ENCODE assay signal across 24 cellular contexts in genomic region chr15:25091421-25092158, GRCh38.
DNase-seq lines count a peak whose midpoint lies in the region; ATAC-seq, FAIRE-seq and TF ChIP-seq lines count a peak whose summit lies in the region.
"Had no signal": no experiment of that assay in that cellular context is flagged by ENCODE, and none has a peak within 500 bp of the region (broad histone marks: within the 10 kb centered on the region; RNA-seq: fewer than 3 reads in every experiment).

No MANE protein-coding gene starts in this region.

- H3K27ac Mint-ChIP-seq in endodermal cell, result no peak overlapping the region
- H3K27ac Mint-ChIP-seq in osteocyte (ENCODE audit: unreplicated experiment), result no peak overlapping the region
- H3K27ac Mint-ChIP-seq: CD4-positive, CD25-positive, alpha-beta regulatory T cell had no signal

- no peak overlapping the region for H3K27ac ChIP-seq in liver (ENCODE audit: low read depth in 1 of 2, low read length in 2 of 2)
- no peak overlapping the region for H3K27ac ChIP-seq in HepG2 (ENCODE audit: extremely low read length, insufficient read depth, low read length)
- no peak overlapping the region for H3K27ac ChIP-seq in endodermal cell (ENCODE audit: low read depth, low read length)
- no peak overlapping the region for H3K27ac ChIP-seq in vagina
- H3K27ac ChIP-seq: BLaER1, SJSA1 had no signal

- intact Hi-C loops in HepG2 (cut with micrococcal nuclease; ENCODE audit: unreplicated experiment), result no loop called here
- intact Hi-C loops in vagina (cut with DNase I), result no loop called here

- TF ChIP-seq EP300 in HepG2 (IDR thresholded peaks at IDR 0.05; ENCODE audit: low read depth in 2 of 2, low read length in 2 of 2) (no peak), HepG2 (CRISPR knock-in tag; IDR thresholded peaks at IDR 0.05; ENCODE audit: borderline replicate concordance) (no peak)

- H3K4me2 ChIP-seq in HepG2 (ENCODE audit: low read depth, low read length), result no peak overlapping the region
- H3K4me2 ChIP-seq: BLaER1 had no signal

- peaks cover 10 to 97% (median 66%) of the 10 kb centered on the region in 4 donors for H3K36me3 ChIP-seq in liver (ENCODE audit: control insufficient read depth in 4 of 4, insufficient read depth in 3 of 4, low read depth in 1 of 4, low read length in 3 of 4)
- peaks cover 23 to 40% of the 10 kb centered on the region in 2 experiments for H3K36me3 ChIP-seq in HepG2 (replicated peaks in 1 of 2; ENCODE audit: control insufficient read depth in 1 of 2, insufficient read depth in 2 of 2, low read length in 2 of 2)
- peaks cover 94% of the 10 kb centered on the region for H3K36me3 ChIP-seq in endodermal cell (ENCODE audit: control insufficient read depth, insufficient read depth, low read length)
- H3K36me3 ChIP-seq in vagina, result peaks cover 0 to 90% of the 10 kb centered on the region in 2 donors
- H3K36me3 ChIP-seq: SJSA1 had no signal

- peaks cover 83% of the 10 kb centered on the region for H3K9me3 Mint-ChIP-seq in endodermal cell
- peaks cover 58% of the 10 kb centered on the region for H3K9me3 Mint-ChIP-seq in osteocyte (ENCODE audit: unreplicated experiment)

- no peak for DNase-seq in HepG2 (ENCODE audit: low spot score)
- peak; percentile 27 for DNase-seq in endodermal cell
- DNase-seq in osteocyte (ENCODE audit: extremely low spot score, unreplicated experiment), result peak; percentile 53
- peak; percentile 47 to 85 for DNase-seq in vagina (ENCODE audit: extremely low spot score in 2 of 2)
- DNase-seq in epidermal melanocyte (ENCODE audit: insufficient read length, low spot score), result no peak
- DNase-seq: CD4-positive, CD25-positive, alpha-beta regulatory T cell; DMS53; GOT3; Karpas-422; MV-4-11; NCI-H1105; NCI-H1436 treated with DMSO at 0.1 percent for 48 hours; NCI-H187 treated with DMSO at 0.1 percent for 48 hours; NCI-H524 treated with DMSO at 0.1 percent for 48 hours; NCI-H774; PC-3 had no signal

- H3K4me3 Mint-ChIP-seq in endodermal cell (no peak overlapping the region), osteocyte (ENCODE audit: unreplicated experiment) (no peak overlapping the region)
- H3K4me3 Mint-ChIP-seq: CD4-positive, CD25-positive, alpha-beta regulatory T cell had no signal

- CTCF ChIA-PET in HepG2 (lab: Yijun Ruan, JAX; ENCODE audit: low intra/inter-chr PET ratio, low total read pairs), result no interaction called here

- H3K4me1 Mint-ChIP-seq in endodermal cell (no peaks in the 10 kb centered on the region), osteocyte (ENCODE audit: unreplicated experiment) (no peaks in the 10 kb centered on the region)
- H3K4me1 Mint-ChIP-seq: CD4-positive, CD25-positive, alpha-beta regulatory T cell had no signal

- WGBS in liver, result 85% methylated on average over 12 of the region's 12 CpGs
- 36% methylated on average over 9 of the region's 12 CpGs for WGBS in HepG2 (ENCODE audit: low lambda C conversion rate)
- WGBS in endodermal cell (ENCODE audit: insufficient coverage in 1 of 2, insufficient read length in 1 of 2), 2 experiments, result 84 to 88% methylated on average over 11 to 12 of the region's 12 CpGs

- H3K9ac ChIP-seq in liver (ENCODE audit: low read depth in 1 of 2, low read length in 2 of 2) (no peak overlapping the region), HepG2 (ENCODE audit: insufficient read depth, low read depth, low read length) (no peak overlapping the region), endodermal cell (ENCODE audit: extremely low read depth, low read length, poor library complexity, severe bottlenecking) (no peak overlapping the region)
- H3K9ac ChIP-seq: BLaER1 had no signal

- ATAC-seq in HepG2 (no peak), HG03432 (IDR thresholded peaks at IDR 0.05; ENCODE audit: unreplicated experiment) (no peak), GM18498 (IDR thresholded peaks at IDR 0.05; ENCODE audit: unreplicated experiment) (no peak)
- ATAC-seq: HCT116, PC-3, Right ventricle myocardium inferior had no signal

- FAIRE-seq in HepG2 (lab: Jason Lieb, UNC), result no peak
- FAIRE-seq: A204.1 had no signal

- no peak for TF ChIP-seq POLR2A in HepG2 (IDR thresholded peaks at IDR 0.05; ENCODE audit: insufficient read depth in 1 of 2, low read depth in 2 of 2, low read length in 2 of 2)
- TF ChIP-seq POLR2A in vagina (IDR thresholded peaks at IDR 0.05), result no peak

- peak overlapping the region in 2 of 3 donors; percentile 43 to 53 for H3K4me3 ChIP-seq in liver (ENCODE audit: low read depth in 1 of 3, low read length in 3 of 3)
- no peak overlapping the region for H3K4me3 ChIP-seq in HepG2 (replicated peaks in 1 of 3; ENCODE audit: insufficient read depth in 1 of 3, low read depth in 2 of 3, low read length in 3 of 3)
- no peak overlapping the region for H3K4me3 ChIP-seq in endodermal cell (ENCODE audit: low read length)
- no peak overlapping the region for H3K4me3 ChIP-seq in vagina
- H3K4me3 ChIP-seq: BLaER1, SJSA1 had no signal

- POLR2A ChIA-PET in HepG2 (lab: Yijun Ruan, JAX), result no interaction called here

- H3K9me3 ChIP-seq in liver (ENCODE audit: control insufficient read depth in 4 of 4, low read length in 3 of 4) (peaks cover 22 to 83% (median 81%) of the 10 kb centered on the region in 4 donors), HepG2 (ENCODE audit: low read length) (peaks cover 83% of the 10 kb centered on the region), endodermal cell (ENCODE audit: control insufficient read depth, low read length) (peaks cover 15% of the 10 kb centered on the region), vagina (peaks cover 37% of the 10 kb centered on the region)

- no peaks in the 10 kb centered on the region for H4K20me1 ChIP-seq in HepG2 (ENCODE audit: insufficient read depth, low read length)
- H4K20me1 ChIP-seq: BLaER1 had no signal

- H3K27me3 Mint-ChIP-seq in endodermal cell (ENCODE audit: insufficient read depth), result no peaks in the 10 kb centered on the region
- no peaks in the 10 kb centered on the region for H3K27me3 Mint-ChIP-seq in osteocyte (ENCODE audit: unreplicated experiment)
- H3K27me3 Mint-ChIP-seq: CD4-positive, CD25-positive, alpha-beta regulatory T cell had no signal

- TF ChIP-seq RAD21 in liver (IDR thresholded peaks at IDR 0.05) (no peak), HepG2 (CRISPR knock-in tag; IDR thresholded peaks at IDR 0.05) (no peak)

- no peaks in the 10 kb centered on the region for H3K4me1 ChIP-seq in liver (ENCODE audit: control insufficient read depth in 4 of 4, insufficient read depth in 4 of 4, low read length in 3 of 4)
- no peaks in the 10 kb centered on the region for H3K4me1 ChIP-seq in HepG2 (ENCODE audit: insufficient read depth, low read length)
- no peaks in the 10 kb centered on the region for H3K4me1 ChIP-seq in endodermal cell (ENCODE audit: control insufficient read depth, insufficient read depth, low read length)
- no peaks in the 10 kb centered on the region for H3K4me1 ChIP-seq in vagina
- H3K4me1 ChIP-seq: BLaER1, SJSA1 had no signal

- no peaks in the 10 kb centered on the region for H3K79me2 ChIP-seq in HepG2 (ENCODE audit: insufficient read depth, low read length)

- in situ Hi-C loops in HepG2 (cut with HindIII; ENCODE audit: extremely low pct_ligation_motif_present, low pct_unique_long_range_greater_than_20kb), result no loop called here

- BruUV-seq in HepG2 (replicated peaks; lab: Mats Ljungman, UMichigan), result no TSS peak

- H3K36me3 Mint-ChIP-seq in endodermal cell (ENCODE audit: low read depth) (peaks cover 86% of the 10 kb centered on the region), osteocyte (ENCODE audit: unreplicated experiment) (peaks cover 79% of the 10 kb centered on the region)

- H2AFZ ChIP-seq in HepG2 (ENCODE audit: low read length), result no peak overlapping the region

- H3K27me3 ChIP-seq in liver (ENCODE audit: control insufficient read depth in 4 of 4, insufficient read depth in 4 of 4, low read length in 3 of 4), result no peaks in the 10 kb centered on the region
- H3K27me3 ChIP-seq in HepG2 (ENCODE audit: control insufficient read depth in 1 of 2, insufficient read depth in 2 of 2, low read length in 2 of 2), result no peaks in the 10 kb centered on the region
- H3K27me3 ChIP-seq in endodermal cell (ENCODE audit: control insufficient read depth, insufficient read depth, low read length, poor library complexity, severe bottlenecking), result no peaks in the 10 kb centered on the region
- H3K27me3 ChIP-seq in vagina, result no peaks in the 10 kb centered on the region
- H3K27me3 ChIP-seq: BLaER1, SJSA1 had no signal

- TF ChIP-seq CTCF in liver (IDR thresholded peaks at IDR 0.05; ENCODE audit: low read depth, low read length, missing input control), result no peak
- no peak for TF ChIP-seq CTCF in HepG2 (CRISPR knock-in tag; IDR thresholded peaks at IDR 0.05)
- TF ChIP-seq CTCF in endodermal cell (conservative IDR thresholded peaks at IDR 0.05), result no peak
- TF ChIP-seq CTCF in osteocyte (IDR thresholded peaks at IDR 0.05), result no peak
- no peak for TF ChIP-seq CTCF in vagina (IDR thresholded peaks at IDR 0.05)

TF ChIP-seq in liver, 16 proteins besides CTCF, POLR2A, EP300 and RAD21:
- TF ChIP-seq GABPA (IDR thresholded peaks at IDR 0.05 in 1 of 2, conservative IDR thresholded peaks at IDR 0.05 in 1 of 2), result no peak
- TF ChIP-seq FOXA2 (IDR thresholded peaks at IDR 0.05), result no peak
- no peak for TF ChIP-seq HNF4G (IDR thresholded peaks at IDR 0.05)
- TF ChIP-seq NR2F2 (IDR thresholded peaks at IDR 0.05), result no peak
- no peak for TF ChIP-seq EGR1 (IDR thresholded peaks at IDR 0.05; ENCODE audit: low read depth in 2 of 2)
- no peak for TF ChIP-seq MAX (IDR thresholded peaks at IDR 0.05)

TF ChIP-seq in HepG2, 621 proteins besides CTCF, POLR2A, EP300 and RAD21:
- no peak for TF ChIP-seq ZNF180 (CRISPR knock-in tag; IDR thresholded peaks at IDR 0.05; ENCODE audit: borderline replicate concordance, low read depth)
TF ChIP-seq in HepG2: peak in this region for 0.

Comparison
In these comparisons a context has a peak if more than half of its experiments do, and no peak if none do; other contexts are left out.
1. H3K4me3 ChIP-seq: peak in liver (2 of 3); none in HepG2 (0 of 3), endodermal cell (single experiment) and vagina (0 of 2).
2. DNase-seq: peak in endodermal cell (single experiment), osteocyte (single experiment) and vagina (2 of 2); none in HepG2 (single experiment) and epidermal melanocyte (single experiment).